ENCODE assay signal across 1 cellular context in genomic region chr7:7271094-7271874, GRCh38.
A peak's percentile ranks its signal among the peaks of the same experiment; 100 is the strongest.
TF ChIP-seq lines count a peak whose summit lies in the region.

No MANE protein-coding gene starts in this region.

TF ChIP-seq in GM23338, 12 proteins besides CTCF, POLR2A, EP300 and RAD21 (continued from another document):
- 0 out of 2 replicates have a peak, but pooled peaks have one; percentile 18 for TF ChIP-seq ZNF462 (CRISPR knock-in tag; IDR thresholded peaks at IDR 0.05)
